ENCODE assay signal across 1 cellular context in genomic region chr2:196075196-196075595, GRCh38.
TF ChIP-seq lines count a peak whose summit lies in the region.

No MANE protein-coding gene starts in this region.

TF ChIP-seq in WTC11, 78 proteins besides CTCF, POLR2A, EP300 and RAD21 (continued from another document):
- TF ChIP-seq STAT6 (CRISPR knock-in tag; conservative IDR thresholded peaks at IDR 0.05; ENCODE audit: low read depth): no peak
- no peak for TF ChIP-seq NR2C2 (CRISPR knock-in tag; IDR thresholded peaks at IDR 0.05)
- no peak for TF ChIP-seq MYBL2 (CRISPR knock-in tag; IDR thresholded peaks at IDR 0.05)
- TF ChIP-seq GABPB1 (CRISPR knock-in tag; IDR thresholded peaks at IDR 0.05): no peak
- TF ChIP-seq NR1H2 (CRISPR knock-in tag; IDR thresholded peaks at IDR 0.05): no peak
- no peak for TF ChIP-seq ATF1 (CRISPR knock-in tag; IDR thresholded peaks at IDR 0.05)
- TF ChIP-seq, protein P1, sequence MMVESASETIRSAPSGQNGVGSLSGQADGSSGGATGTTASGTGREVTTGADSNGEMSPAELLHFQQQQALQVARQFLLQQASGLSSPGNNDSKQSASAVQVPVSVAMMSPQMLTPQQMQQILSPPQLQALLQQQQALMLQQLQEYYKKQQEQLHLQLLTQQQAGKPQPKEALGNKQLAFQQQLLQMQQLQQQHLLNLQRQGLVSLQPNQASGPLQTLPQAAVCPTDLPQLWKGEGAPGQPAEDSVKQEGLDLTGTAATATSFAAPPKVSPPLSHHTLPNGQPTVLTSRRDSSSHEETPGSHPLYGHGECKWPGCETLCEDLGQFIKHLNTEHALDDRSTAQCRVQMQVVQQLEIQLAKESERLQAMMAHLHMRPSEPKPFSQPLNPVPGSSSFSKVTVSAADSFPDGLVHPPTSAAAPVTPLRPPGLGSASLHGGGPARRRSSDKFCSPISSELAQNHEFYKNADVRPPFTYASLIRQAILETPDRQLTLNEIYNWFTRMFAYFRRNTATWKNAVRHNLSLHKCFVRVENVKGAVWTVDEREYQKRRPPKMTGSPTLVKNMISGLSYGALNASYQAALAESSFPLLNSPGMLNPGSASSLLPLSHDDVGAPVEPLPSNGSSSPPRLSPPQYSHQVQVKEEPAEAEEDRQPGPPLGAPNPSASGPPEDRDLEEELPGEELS (CRISPR knock-in tag; IDR thresholded peaks at IDR 0.05): no peak
- TF ChIP-seq JUN (CRISPR knock-in tag; IDR thresholded peaks at IDR 0.05): no peak
- TF ChIP-seq FOXP1 (CRISPR knock-in tag; IDR thresholded peaks at IDR 0.05; ENCODE audit: borderline replicate concordance): no peak
TF ChIP-seq in WTC11: peak in this region for 0.
